In the genomic region with DNA sequence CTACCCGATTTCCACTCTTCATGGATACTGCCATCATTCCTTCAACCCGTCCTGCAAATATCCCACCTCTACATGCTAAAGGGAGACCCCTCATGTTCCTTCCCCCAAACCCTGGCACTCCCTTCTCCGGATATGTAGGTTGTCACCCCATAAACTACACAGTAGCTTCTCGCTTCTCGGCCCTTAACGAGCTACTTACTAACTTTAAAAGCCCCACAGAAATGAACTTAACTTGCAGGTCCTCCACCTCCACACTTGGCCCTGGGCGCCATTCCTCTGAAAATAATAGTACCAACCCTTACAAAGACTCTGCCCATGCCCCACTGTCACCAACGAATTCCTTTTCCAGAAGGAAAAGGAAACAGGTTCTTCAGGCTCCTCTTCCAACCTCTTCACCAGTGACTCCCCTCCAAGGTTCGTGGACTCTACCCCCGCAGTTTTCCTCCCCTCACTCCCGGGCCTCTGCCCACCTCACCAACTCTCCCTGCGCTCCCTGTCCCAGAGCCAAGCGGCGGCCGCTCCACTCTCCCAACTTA, we compare ENCODE assay signal across 8 cellular contexts. TPM values are rescaled to one million over a fixed set of nuclear protein-coding genes. Genes with fewer than 3 reads are reported as not detected.
DNase-seq lines count a peak whose midpoint lies in the region; ATAC-seq, FAIRE-seq and TF ChIP-seq lines count a peak whose summit lies in the region.

No MANE protein-coding gene starts in this region.

- no peaks in the 10 kb centered on the region for H3K9me3 Mint-ChIP-seq in activated naive CD4-positive, alpha-beta T cell treated with anti-CD3 and anti-CD28 coated beads, Interleukin-2, amount 10 ng/mL, durations not matched to agents 7 days and 5 days
- H3K9me3 Mint-ChIP-seq in astrocyte (ENCODE audit: unreplicated experiment) = no peaks in the 10 kb centered on the region

- peaks cover 6% of the 10 kb centered on the region for H3K27me3 Mint-ChIP-seq in activated naive CD4-positive, alpha-beta T cell treated with anti-CD3 and anti-CD28 coated beads, Interleukin-2, amount 10 ng/mL, durations not matched to agents 7 days and 5 days
- no peaks in the 10 kb centered on the region for H3K27me3 Mint-ChIP-seq in astrocyte (ENCODE audit: low read depth, unreplicated experiment)

- peak overlapping the region; percentile 71 for H3K9ac ChIP-seq in astrocyte (ENCODE audit: low read length)

- intact Hi-C loops in right lobe of liver (cut with DNase I) = no loop called here
- intact Hi-C loops in transverse colon (cut with DNase I; ENCODE audit: low total_unique reads) = no loop called here

- TF ChIP-seq CTCF in astrocyte (IDR thresholded peaks at IDR 0.05; ENCODE audit: insufficient read depth, low read depth, low read length) = no peak
- no peak for TF ChIP-seq CTCF in right lobe of liver (IDR thresholded peaks at IDR 0.05)
- TF ChIP-seq CTCF in transverse colon (IDR thresholded peaks at IDR 0.05) = no peak

- no peak for FAIRE-seq in astrocyte (lab: Jason Lieb, UNC)

- H3K27ac ChIP-seq in astrocyte (ENCODE audit: low read depth, low read length) = no peak overlapping the region
- peak overlapping the region in 1 of 3 donors; percentile 89 for H3K27ac ChIP-seq in right lobe of liver
- H3K27ac ChIP-seq in transverse colon = peak overlapping the region; percentile 92 to 98 (median 96)

- H3K27me3 ChIP-seq in astrocyte (ENCODE audit: insufficient read depth, low read length) (no peaks in the 10 kb centered on the region), right lobe of liver (no peaks in the 10 kb centered on the region), transverse colon (no peaks in the 10 kb centered on the region)

- H3K4me1 Mint-ChIP-seq in activated naive CD4-positive, alpha-beta T cell treated with anti-CD3 and anti-CD28 coated beads, Interleukin-2, amount 10 ng/mL, durations not matched to agents 7 days and 5 days = peaks cover 32% of the 10 kb centered on the region
- peaks cover 19% of the 10 kb centered on the region for H3K4me1 Mint-ChIP-seq in astrocyte (ENCODE audit: low read depth, unreplicated experiment)

- CTCF ChIA-PET in activated naive CD4-positive, alpha-beta T cell treated with anti-CD3 and anti-CD28 coated beads, Interleukin-2, amount 10 ng/mL, durations not matched to agents 7 days and 5 days (lab: Charles Lee) = interaction anchor here (0.6 to 1.1 kb wide), 3 partner anchors 37 to 255 kb away, joined by 3 read pairs; no protein-coding TSS in a partner anchor

- peak overlapping the region; percentile 99 for H3K4me3 Mint-ChIP-seq in activated naive CD4-positive, alpha-beta T cell treated with anti-CD3 and anti-CD28 coated beads, Interleukin-2, amount 10 ng/mL, durations not matched to agents 7 days and 5 days
- H3K4me3 Mint-ChIP-seq in astrocyte (ENCODE audit: unreplicated experiment) = peak overlapping the region; percentile 100

- TF ChIP-seq EP300 in transverse colon (IDR thresholded peaks at IDR 0.05; ENCODE audit: low read depth) = no peak

- H3K36me3 Mint-ChIP-seq in activated naive CD4-positive, alpha-beta T cell treated with anti-CD3 and anti-CD28 coated beads, Interleukin-2, amount 10 ng/mL, durations not matched to agents 7 days and 5 days = peaks cover 31% of the 10 kb centered on the region
- no peaks in the 10 kb centered on the region for H3K36me3 Mint-ChIP-seq in astrocyte (ENCODE audit: low read depth, unreplicated experiment)

- H3K36me3 ChIP-seq in astrocyte (ENCODE audit: insufficient read depth, low read length) (no peaks in the 10 kb centered on the region), right lobe of liver (no peaks in the 10 kb centered on the region), transverse colon (no peaks in the 10 kb centered on the region)

- no peak for TF ChIP-seq POLR2A in right lobe of liver (IDR thresholded peaks at IDR 0.05)
- TF ChIP-seq POLR2A in transverse colon (IDR thresholded peaks at IDR 0.05) = no peak

- peaks cover 57% of the 10 kb centered on the region for H3K79me2 ChIP-seq in astrocyte (ENCODE audit: insufficient read depth, low read length)

- peaks cover 36% of the 10 kb centered on the region for H4K20me1 ChIP-seq in astrocyte (ENCODE audit: insufficient read depth, low read length)

- ATAC-seq in right lobe of liver (no peak), HG03378 (IDR thresholded peaks at IDR 0.05; ENCODE audit: unreplicated experiment) (no peak), GM21619 (IDR thresholded peaks at IDR 0.05; ENCODE audit: unreplicated experiment) (no peak)

- peak overlapping the region; percentile 93 for H3K27ac Mint-ChIP-seq in activated naive CD4-positive, alpha-beta T cell treated with anti-CD3 and anti-CD28 coated beads, Interleukin-2, amount 10 ng/mL, durations not matched to agents 7 days and 5 days
- peak overlapping the region; percentile 88 for H3K27ac Mint-ChIP-seq in astrocyte (ENCODE audit: unreplicated experiment)

- DNase-seq in activated naive CD4-positive, alpha-beta T cell treated with anti-CD3 and anti-CD28 coated beads, Interleukin-2, amount 10 ng/mL, durations not matched to agents 7 days and 5 days = no peak
- no peak for DNase-seq in activated naive CD4-positive, alpha-beta T cell treated with Interleukin-2 at 50 U/mL for 16 hours
- DNase-seq in astrocyte (ENCODE audit: low read depth) (no peak), right lobe of liver (no peak), transverse colon (no peak), UCSD-AML1 (lab: John Stamatoyannopoulos, UW; ENCODE audit: unreplicated experiment) (no peak)

- no peak overlapping the region for H2AFZ ChIP-seq in astrocyte (ENCODE audit: low read depth, low read length)

- H3K4me3 ChIP-seq in astrocyte (ENCODE audit: insufficient read depth, low read depth, low read length) (peak overlapping the region; percentile 70), right lobe of liver (peak overlapping the region; percentile 77 to 95 (median 82)), transverse colon (peak overlapping the region; percentile 89 to 100 (median 96))

- H3K9me3 ChIP-seq in astrocyte (ENCODE audit: insufficient read depth, low read depth, low read length) (no peaks in the 10 kb centered on the region), right lobe of liver (no peaks in the 10 kb centered on the region), transverse colon (no peaks in the 10 kb centered on the region)

- H3K4me2 ChIP-seq in astrocyte (ENCODE audit: low read length) = peak overlapping the region; percentile 88

- peaks cover 14% of the 10 kb centered on the region for H3K4me1 ChIP-seq in astrocyte (ENCODE audit: insufficient read depth, low read length)
- H3K4me1 ChIP-seq in right lobe of liver = peaks cover 0 to 13% (median 0%) of the 10 kb centered on the region in 4 donors
- H3K4me1 ChIP-seq in transverse colon = peaks cover 7 to 38% (median 9%) of the 10 kb centered on the region in 4 donors

- 4% methylated on average over 15 of the region's 15 CpGs for WGBS in right lobe of liver (ENCODE audit: insufficient coverage, low coverage, low lambda C conversion rate, missing lambda C conversion rate)
- WGBS in transverse colon (ENCODE audit: low coverage in 1 of 2), 2 donors = 2 to 4% methylated on average over 8 to 15 of the region's 15 CpGs

- in situ Hi-C loops in transverse colon (cut with MboI; ENCODE audit: low pct_ligation_motif_present in 1 of 4, low pct_unique_long_range_greater_than_20kb in 1 of 4, low sequenced_read_pairs in 3 of 4) = no loop called here

RNA-seq across cellular contexts. Expression of a gene that starts 1.2 kb away (rescaled TPM):
- total RNA-seq in astrocyte (42.5 and 48.3 TPM in 2 replicates), right lobe of liver (10 to 100 TPM; 10.7 to 26.6 (median 16.9) TPM), transverse colon (10 to 100 TPM; 34.7 to 45.4 (median 41.6) TPM)
